Comparison of ENCODE assay signal across 25 cellular contexts in genomic region chr12:66085213-66085612, GRCh38. TPM values are rescaled to one million over a fixed set of nuclear protein-coding genes. Genes with fewer than 3 reads are reported as not detected.
A peak's percentile ranks its signal among the peaks of the same experiment; 100 is the strongest.
DNase-seq lines count a peak whose midpoint lies in the region; ATAC-seq, FAIRE-seq and TF ChIP-seq lines count a peak whose summit lies in the region.
"Had no signal": no experiment of that assay in that cellular context is flagged by ENCODE, and none has a peak within 500 bp of the region (broad histone marks: within the 10 kb centered on the region; RNA-seq: fewer than 3 reads in every experiment).

No MANE protein-coding gene starts in this region.

- H3K4me2 ChIP-seq in HepG2 (ENCODE audit: low read depth, low read length) (no peak overlapping the region), K562 (ENCODE audit: insufficient read depth, low read length) (no peak overlapping the region), osteoblast (ENCODE audit: insufficient read depth, low read length) (no peak overlapping the region), mammary epithelial cell (ENCODE audit: insufficient read depth, low read depth, low read length) (no peak overlapping the region)
- H3K4me2 ChIP-seq: BLaER1 had no signal

- TF ChIP-seq RAD21 in HepG2 (CRISPR knock-in tag; IDR thresholded peaks at IDR 0.05) (no peak), K562 (CRISPR knock-in tag; conservative IDR thresholded peaks at IDR 0.05 in 1 of 2, IDR thresholded peaks at IDR 0.05 in 1 of 2) (no peak)

- no peaks in the 10 kb centered on the region for H3K36me3 Mint-ChIP-seq in activated naive CD8-positive, alpha-beta T cell treated with anti-CD3 and anti-CD28 coated beads for 36 hours
- H3K36me3 Mint-ChIP-seq: CD14-positive monocyte; CD4-positive, alpha-beta memory T cell; CD4-positive, CD25-positive, alpha-beta regulatory T cell; CD8-positive, alpha-beta memory T cell had no signal

- dilution Hi-C loops in mammary epithelial cell (cut with HindIII; ENCODE audit: low sequenced_read_pairs), result no loop called here

- H3K4me1 ChIP-seq in HepG2 (ENCODE audit: insufficient read depth, low read length) (peaks cover 27% of the 10 kb centered on the region), right lobe of liver (no peaks in the 10 kb centered on the region), HEK293 (ENCODE audit: control insufficient read depth, insufficient read depth, low read length) (no peaks in the 10 kb centered on the region), K562 (replicated peaks in 1 of 2; ENCODE audit: control insufficient read depth in 2 of 2, insufficient read depth in 2 of 2, low read length in 2 of 2) (no peaks in the 10 kb centered on the region), osteoblast (ENCODE audit: insufficient read depth, low read length) (peaks cover 9% of the 10 kb centered on the region), mammary epithelial cell (ENCODE audit: insufficient read depth, low read length) (no peaks in the 10 kb centered on the region)
- H3K4me1 ChIP-seq: BE2C, BLaER1 had no signal

- CTCF ChIA-PET in HepG2 (lab: Yijun Ruan, JAX; ENCODE audit: low intra/inter-chr PET ratio, low total read pairs) (no interaction called here), HEK293 (lab: Yijun Ruan, JAX) (interaction anchor here (0.6 to 1.3 kb wide), 3 partner anchors 18 to 1290 kb away, joined by 3 to 5 read pairs (median 4); no protein-coding TSS in a partner anchor), K562 (lab: Yijun Ruan, JAX; ENCODE audit: low intra/inter-chr PET ratio) (no interaction called here), mammary epithelial cell (lab: Charles Lee; ENCODE audit: low non-redundant PET) (no interaction called here)

- H3K4me3 Mint-ChIP-seq in activated naive CD8-positive, alpha-beta T cell treated with anti-CD3 and anti-CD28 coated beads for 36 hours, result no peak overlapping the region
- H3K4me3 Mint-ChIP-seq: CD14-positive monocyte; CD4-positive, alpha-beta memory T cell; CD4-positive, CD25-positive, alpha-beta regulatory T cell; CD8-positive, alpha-beta memory T cell had no signal

- H3K36me3 ChIP-seq in HepG2 (replicated peaks in 1 of 2; ENCODE audit: control insufficient read depth in 1 of 2, insufficient read depth in 2 of 2, low read length in 2 of 2) (no peaks in the 10 kb centered on the region), right lobe of liver (no peaks in the 10 kb centered on the region), HEK293 (ENCODE audit: control insufficient read depth in 2 of 2, insufficient read depth in 1 of 2, low read length in 2 of 2) (no peaks in the 10 kb centered on the region), K562 (ENCODE audit: control insufficient read depth, insufficient read depth, low read length) (no peaks in the 10 kb centered on the region), osteoblast (ENCODE audit: insufficient read depth, low read length) (no peaks in the 10 kb centered on the region), mammary epithelial cell (ENCODE audit: insufficient read depth, low read length) (no peaks in the 10 kb centered on the region)
- H3K36me3 ChIP-seq: BE2C, BLaER1 had no signal

- TF ChIP-seq POLR2A in HepG2 (IDR thresholded peaks at IDR 0.05; ENCODE audit: insufficient read depth in 1 of 2, low read depth in 2 of 2, low read length in 2 of 2) (no peak), right lobe of liver (IDR thresholded peaks at IDR 0.05) (no peak), K562 (conservative IDR thresholded peaks at IDR 0.05) (no peak)

- H3K79me2 ChIP-seq in HepG2 (ENCODE audit: insufficient read depth, low read length) (no peaks in the 10 kb centered on the region), K562 (ENCODE audit: control insufficient read depth, insufficient read depth, low read length) (no peaks in the 10 kb centered on the region), osteoblast (ENCODE audit: insufficient read depth, low read length) (peaks cover 4% of the 10 kb centered on the region), mammary epithelial cell (ENCODE audit: insufficient read depth, low read length) (no peaks in the 10 kb centered on the region)

- TF ChIP-seq EP300 in HepG2 (IDR thresholded peaks at IDR 0.05; ENCODE audit: low read depth in 2 of 2, low read length in 2 of 2) (no peak), HepG2 (CRISPR knock-in tag; IDR thresholded peaks at IDR 0.05; ENCODE audit: borderline replicate concordance) (no peak), K562 (IDR thresholded peaks at IDR 0.05; ENCODE audit: low read length) (no peak)

- no peak for ATAC-seq in HepG2
- ATAC-seq in right lobe of liver, result no peak
- no peak for ATAC-seq in K562
- ATAC-seq in HG03280 (IDR thresholded peaks at IDR 0.05; ENCODE audit: unreplicated experiment), result no peak

- no peaks in the 10 kb centered on the region for H3K9me3 ChIP-seq in HepG2 (ENCODE audit: low read length)
- H3K9me3 ChIP-seq in right lobe of liver, result no peaks in the 10 kb centered on the region
- no peaks in the 10 kb centered on the region for H3K9me3 ChIP-seq in HEK293 (ENCODE audit: control insufficient read depth, insufficient read depth, low read depth, low read length)
- H3K9me3 ChIP-seq in K562 (replicated peaks; ENCODE audit: control insufficient read depth, insufficient read depth, low read depth, low read length), result no peaks in the 10 kb centered on the region
- H3K9me3 ChIP-seq in osteoblast (ENCODE audit: low read depth, low read length), result no peaks in the 10 kb centered on the region
- no peaks in the 10 kb centered on the region for H3K9me3 ChIP-seq in mammary epithelial cell (replicated peaks; ENCODE audit: insufficient read depth, low read length)
- H3K9me3 ChIP-seq: BE2C had no signal

- H3K4me1 Mint-ChIP-seq in activated naive CD8-positive, alpha-beta T cell treated with anti-CD3 and anti-CD28 coated beads for 36 hours, result no peaks in the 10 kb centered on the region
- H3K4me1 Mint-ChIP-seq: CD4-positive, alpha-beta memory T cell; CD8-positive, alpha-beta memory T cell had no signal

- H3K9me3 Mint-ChIP-seq in activated naive CD8-positive, alpha-beta T cell treated with anti-CD3 and anti-CD28 coated beads for 36 hours, result peaks cover 2% of the 10 kb centered on the region

- in situ Hi-C loops in HepG2 (cut with HindIII; ENCODE audit: extremely low pct_ligation_motif_present, low pct_unique_long_range_greater_than_20kb), result loop anchor here (10.0 to 25.0 kb wide), 2 partner anchors 50 to 98 kb away; no protein-coding TSS in a partner anchor
- in situ Hi-C loops in K562 (cut with MboI), result loop anchor here (10.0 kb wide), 2 partner anchors 780 to 1190 kb away; no protein-coding TSS in a partner anchor
- in situ Hi-C loops in mammary epithelial cell (cut with MboI; ENCODE audit: low sequenced_read_pairs in 2 of 2), result loop anchor here (10.0 to 25.0 kb wide), 3 partner anchors 248 to 780 kb away; no protein-coding TSS in a partner anchor

- H2AFZ ChIP-seq in HepG2 (ENCODE audit: low read length) (no peak overlapping the region), K562 (ENCODE audit: low read depth, low read length) (no peak overlapping the region), osteoblast (ENCODE audit: low read length) (peak overlapping the region; percentile 34), mammary epithelial cell (ENCODE audit: low read depth, low read length) (no peak overlapping the region)

- no peak overlapping the region for H3K27ac Mint-ChIP-seq in activated naive CD8-positive, alpha-beta T cell treated with anti-CD3 and anti-CD28 coated beads for 36 hours
- H3K27ac Mint-ChIP-seq: CD14-positive monocyte; CD4-positive, alpha-beta memory T cell; CD4-positive, CD25-positive, alpha-beta regulatory T cell had no signal

- no peak for DNase-seq in HepG2 (ENCODE audit: low spot score)
- DNase-seq in right lobe of liver, result no peak
- no peak for DNase-seq in K562 (ENCODE audit: extremely low read depth in 1 of 4, low spot score in 3 of 4)
- no peak for DNase-seq in osteoblast (ENCODE audit: insufficient read length, low spot score, missing footprints)
- DNase-seq in mammary epithelial cell, result no peak
- no peak for DNase-seq in activated naive CD8-positive, alpha-beta T cell treated with anti-CD3 and anti-CD28 coated beads for 36 hours
- DNase-seq: ACHN; BE2C; C1 segment of cervical spinal cord; Calu3; CD4-positive, alpha-beta memory T cell; CD4-positive, CD25-positive, alpha-beta regulatory T cell; CD8-positive, alpha-beta memory T cell; COR-L47; DMS79 treated with DMSO at 0.1 percent for 48 hours; GF-D8 had no signal

- intact Hi-C loops in HepG2 (cut with micrococcal nuclease; ENCODE audit: unreplicated experiment), result loop anchor here (10.0 kb wide), 1 partner anchor 50 kb away; no protein-coding TSS in a partner anchor
- intact Hi-C loops in right lobe of liver (cut with DNase I), result no loop called here
- intact Hi-C loops in K562 (cut with micrococcal nuclease), result loop anchor here (5.0 to 10.0 kb wide), 3 partner anchors 528 to 1190 kb away; no protein-coding TSS in a partner anchor
- intact Hi-C loops in mammary epithelial cell (cut with micrococcal nuclease), result loop anchor here (5.0 to 10.0 kb wide), 6 partner anchors 118 to 778 kb away; no protein-coding TSS in a partner anchor

- 100% methylated on average over 1 of the region's 1 CpG for WGBS in HepG2 (ENCODE audit: low lambda C conversion rate)
- 70% methylated on average over 1 of the region's 1 CpG for WGBS in right lobe of liver (ENCODE audit: insufficient coverage, low coverage, low lambda C conversion rate, missing lambda C conversion rate)
- WGBS in K562 (ENCODE audit: insufficient coverage, low coverage, missing lambda C conversion rate), result 0% methylated on average over 1 of the region's 1 CpG
- 84% methylated on average over 1 of the region's 1 CpG for WGBS in mammary epithelial cell (ENCODE audit: low coverage, missing lambda C conversion rate)

- POLR2A ChIA-PET in HepG2 (lab: Yijun Ruan, JAX), result no interaction called here
- POLR2A ChIA-PET in HEK293 (lab: Yijun Ruan, JAX), result no interaction called here
- POLR2A ChIA-PET in K562 (lab: Yijun Ruan, JAX), result interaction anchor here (1.2 kb wide), 1 partner anchor 14 kb away, joined by 4 read pairs; no protein-coding TSS in a partner anchor

- TF ChIP-seq CTCF in HepG2 (CRISPR knock-in tag; IDR thresholded peaks at IDR 0.05), result no peak
- TF ChIP-seq CTCF in right lobe of liver (IDR thresholded peaks at IDR 0.05), result no peak
- no peak for TF ChIP-seq CTCF in HEK293 (tag by site-specific recombination; IDR thresholded peaks at IDR 0.05)
- TF ChIP-seq CTCF in K562 (IDR thresholded peaks at IDR 0.05 in 2 of 3, conservative IDR thresholded peaks at IDR 0.05 in 1 of 3; ENCODE audit: insufficient read depth in 2 of 3, low read depth in 1 of 3, low read length in 3 of 3), result no peak
- no peak for TF ChIP-seq CTCF in osteoblast (IDR thresholded peaks at IDR 0.05; ENCODE audit: extremely low read depth, low read depth, low read length)
- no peak for TF ChIP-seq CTCF in mammary epithelial cell (conservative IDR thresholded peaks at IDR 0.05 in 1 of 2, IDR thresholded peaks at IDR 0.05 in 1 of 2; ENCODE audit: extremely low read depth in 1 of 2, insufficient read depth in 1 of 2, low read depth in 1 of 2, low read length in 2 of 2)

- no peaks in the 10 kb centered on the region for H4K20me1 ChIP-seq in HepG2 (ENCODE audit: insufficient read depth, low read length)
- no peaks in the 10 kb centered on the region for H4K20me1 ChIP-seq in K562 (replicated peaks; ENCODE audit: control insufficient read depth, insufficient read depth, low read length)
- no peaks in the 10 kb centered on the region for H4K20me1 ChIP-seq in osteoblast (ENCODE audit: insufficient read depth, low read length)
- H4K20me1 ChIP-seq in mammary epithelial cell (ENCODE audit: insufficient read depth, low read length), result no peaks in the 10 kb centered on the region
- H4K20me1 ChIP-seq: BLaER1 had no signal

- no peaks in the 10 kb centered on the region for H3K27me3 ChIP-seq in HepG2 (ENCODE audit: control insufficient read depth in 1 of 2, insufficient read depth in 2 of 2, low read length in 2 of 2)
- H3K27me3 ChIP-seq in right lobe of liver, result no peaks in the 10 kb centered on the region
- peaks cover 2 to 8% of the 10 kb centered on the region in 2 experiments; a peak in 1 of 5 replicates for H3K27me3 ChIP-seq in K562 (ENCODE audit: control insufficient read depth in 2 of 2, insufficient read depth in 2 of 2, low read length in 2 of 2)
- H3K27me3 ChIP-seq in osteoblast (ENCODE audit: insufficient read depth, low read length), result no peaks in the 10 kb centered on the region
- H3K27me3 ChIP-seq in mammary epithelial cell (ENCODE audit: insufficient read depth, low read length), result no peaks in the 10 kb centered on the region
- H3K27me3 ChIP-seq: BE2C, BLaER1 had no signal

- peaks cover 16% of the 10 kb centered on the region for H3K27me3 Mint-ChIP-seq in activated naive CD8-positive, alpha-beta T cell treated with anti-CD3 and anti-CD28 coated beads for 36 hours

- FAIRE-seq in HepG2 (lab: Jason Lieb, UNC) (no peak), K562 (lab: Jason Lieb, UNC) (no peak)
- FAIRE-seq: D721Med, G401.6, GM12891, GM19239 had no signal

- BruUV-seq in HepG2 (replicated peaks; lab: Mats Ljungman, UMichigan) (no TSS peak), K562 (replicated peaks; lab: Mats Ljungman, UMichigan) (no TSS peak), mammary epithelial cell (replicated peaks; lab: Mats Ljungman, UMichigan) (no TSS peak)

- H3K4me3 ChIP-seq in HepG2 (replicated peaks in 1 of 3; ENCODE audit: insufficient read depth in 1 of 3, low read depth in 2 of 3, low read length in 3 of 3) (no peak overlapping the region), right lobe of liver (no peak overlapping the region), HEK293 (ENCODE audit: low read depth, low read length) (no peak overlapping the region), K562 (no peak overlapping the region), osteoblast (ENCODE audit: insufficient read depth, low read length) (no peak overlapping the region), mammary epithelial cell (replicated peaks in 1 of 3; ENCODE audit: insufficient read depth in 1 of 3, low read depth in 2 of 3, low read length in 3 of 3) (no peak overlapping the region)
- H3K4me3 ChIP-seq: BLaER1 had no signal

- H3K9ac ChIP-seq in HepG2 (ENCODE audit: insufficient read depth, low read depth, low read length), result no peak overlapping the region
- H3K9ac ChIP-seq in K562 (ENCODE audit: insufficient read depth in 1 of 2, low read depth in 2 of 2, low read length in 2 of 2), result no peak overlapping the region
- no peak overlapping the region for H3K9ac ChIP-seq in mammary epithelial cell (ENCODE audit: insufficient read depth, low read length)
- H3K9ac ChIP-seq: BLaER1 had no signal

- no peak overlapping the region for H3K27ac ChIP-seq in HepG2 (ENCODE audit: extremely low read length, insufficient read depth, low read length)
- H3K27ac ChIP-seq in right lobe of liver, result no peak overlapping the region
- H3K27ac ChIP-seq in HEK293 (ENCODE audit: extremely low read depth, low read depth, low read length), result no peak overlapping the region
- H3K27ac ChIP-seq in K562 (ENCODE audit: extremely low read depth, low read depth, low read length), result no peak overlapping the region
- no peak overlapping the region for H3K27ac ChIP-seq in osteoblast (ENCODE audit: low read depth, low read length)
- no peak overlapping the region for H3K27ac ChIP-seq in mammary epithelial cell (ENCODE audit: insufficient read depth, low read depth, low read length)
- H3K27ac ChIP-seq: 22Rv1, BLaER1 had no signal

- H3K9me1 ChIP-seq in K562 (ENCODE audit: control insufficient read depth, insufficient read depth, low read length), result no peaks in the 10 kb centered on the region

RNA-seq across cellular contexts. Expression of gene LLPH, which starts 45.3 kb away (rescaled TPM):
- total RNA-seq in HepG2 (2016; rRNA removed; fragmentation: Illumina TruSeq; extraction: Trizol), result 25.6 and 38.6 TPM in 2 replicates
- 5.4 and 7.8 TPM in 2 replicates for total RNA-seq in HepG2 (2016; cell fraction: cytosol; rRNA removed; fragmentation: Illumina TruSeq; extraction: Trizol; ENCODE audit: low read depth)
- total RNA-seq in HepG2 (2016; cell fraction: insoluble cytoplasmic fraction; rRNA removed; fragmentation: Illumina TruSeq; extraction: Trizol), result 22.4 and 38.8 TPM in 2 replicates
- 7.7 and 9.0 TPM in 2 replicates for total RNA-seq in HepG2 (2016; cell fraction: membrane; rRNA removed; fragmentation: Illumina TruSeq; extraction: Trizol)
- total RNA-seq in HepG2 (2016; cell fraction: nucleus; rRNA removed; fragmentation: Illumina TruSeq; extraction: Trizol), result 9.0 and 10.8 TPM in 2 replicates
- polyA plus RNA-seq in HepG2 (2011; rRNA removed), result 3.7 and 4.2 TPM in 2 replicates
- 1.4 and 3.0 TPM in 2 replicates for polyA plus RNA-seq in HepG2 (2011; cell fraction: cytosol; rRNA removed)
- polyA plus RNA-seq in HepG2 (2011; cell fraction: nucleus; rRNA removed), result 0.72 and 0.88 TPM in 2 replicates
- polyA plus RNA-seq in HepG2 (2012), result 15.8 and 20.3 TPM in 2 replicates
- polyA plus RNA-seq in HepG2 (2016; cell fraction: cytosol; fragmentation: Illumina TruSeq; extraction: Trizol; ENCODE audit: low read depth), result 10.1 and 12.2 TPM in 2 replicates
- polyA plus RNA-seq in HepG2 (2016; cell fraction: insoluble cytoplasmic fraction; fragmentation: Illumina TruSeq; extraction: Trizol; ENCODE audit: low read depth), result 58.6 and 68.8 TPM in 2 replicates
- polyA plus RNA-seq in HepG2 (2016; cell fraction: membrane; fragmentation: Illumina TruSeq; extraction: Trizol; ENCODE audit: low read depth), result 10.8 and 11.9 TPM in 2 replicates
- 21.3 and 22.5 TPM in 2 replicates for polyA plus RNA-seq in HepG2 (2016; cell fraction: nucleus; fragmentation: Illumina TruSeq; extraction: Trizol; ENCODE audit: insufficient read depth, low read depth)
- polyA minus RNA-seq in HepG2 (2011; rRNA and poly(A)+ RNA removed; ENCODE audit: low replicate concordance), result 1.2 and 2.7 TPM in 2 replicates
- polyA minus RNA-seq in HepG2 (2011; cell fraction: cytosol; rRNA and poly(A)+ RNA removed), result 0.97 and 1.2 TPM in 2 replicates
- polyA minus RNA-seq in HepG2 (2011; cell fraction: nucleus; rRNA and poly(A)+ RNA removed), result 4.4 and 4.6 TPM in 2 replicates
- total RNA-seq in right lobe of liver, result 10 to 100 TPM in 2 of 6 experiments, 1 to 10 TPM in 4; 5.2 to 13.0 (median 7.8) TPM
- total RNA-seq in K562 (2011; cell fraction: chromatin; rRNA removed; ENCODE audit: low replicate concordance), result 3.1 and 10.4 TPM in 2 replicates
- total RNA-seq in K562 (2011; cell fraction: nucleolus; rRNA removed), result 1.6 and 2.5 TPM in 2 replicates
- total RNA-seq in K562 (2011; cell fraction: nucleoplasm; rRNA removed), result 2.7 and 5.6 TPM in 2 replicates
- 19.1 and 22.6 TPM in 2 replicates for total RNA-seq in K562 (2014; rRNA removed)
- total RNA-seq in K562 (2014; rRNA removed; fragmentation: Illumina TruSeq; extraction: Trizol), result 59.6 and 74.3 TPM in 2 replicates
- 58.5 and 65.5 TPM in 2 replicates for total RNA-seq in K562 (2015; rRNA removed; fragmentation: Illumina TruSeq; extraction: Trizol)
- 26.3 and 27.8 TPM in 2 replicates for total RNA-seq in K562 (2021)
- polyA plus RNA-seq in K562 (2011; rRNA removed), result 14.1 and 23.9 TPM in 2 replicates
- polyA plus RNA-seq in K562 (2011; cell fraction: cytosol; rRNA removed), result 2.1 and 4.8 TPM in 2 replicates
- polyA plus RNA-seq in K562 (2011; cell fraction: nucleus; rRNA removed), result 1.9 and 2.5 TPM in 2 replicates
- polyA plus RNA-seq in K562 (2012), result 27.5 and 58.5 TPM in 2 replicates
- 62.1 and 72.0 TPM in 2 replicates for polyA plus RNA-seq in K562 (2014; fragmentation: Illumina TruSeq; extraction: Trizol)
- polyA plus RNA-seq in K562 (2014; fragmentation: Nextera tagmentation; extraction: Ambion mirVana), result 10 to 100 TPM; 67.4 to 87.3 TPM
- polyA plus RNA-seq in K562 (2014; rRNA removed), result 41.0 and 48.7 TPM in 2 replicates
- polyA minus RNA-seq in K562 (2011; rRNA and poly(A)+ RNA removed), result 8.3 and 11.9 TPM in 2 replicates
- 0.64 and 4.3 TPM in 2 replicates for polyA minus RNA-seq in K562 (2011; cell fraction: cytosol; rRNA and poly(A)+ RNA removed)
- 2.2 and 4.0 TPM in 2 replicates for polyA minus RNA-seq in K562 (2011; cell fraction: nucleus; rRNA and poly(A)+ RNA removed)
- 4.7 and 5.1 TPM in 2 replicates for total RNA-seq in osteoblast
- total RNA-seq in mammary epithelial cell, result 10 to 100 TPM in 1 of 2 donors, 1 to 10 TPM in 1; 3.0 to 35.0 TPM
- polyA plus RNA-seq in mammary epithelial cell, result 10.6 TPM
- polyA minus RNA-seq in mammary epithelial cell, result not detected
- 10 to 100 TPM; 51.7 to 56.0 TPM for total RNA-seq in activated naive CD8-positive, alpha-beta T cell treated with anti-CD3 and anti-CD28 coated beads for 36 hours

Comparison
In these comparisons a context has a peak if more than half of its experiments do, and no peak if none do; other contexts are left out.
1. intact Hi-C loops: an anchor here in HepG2 (10.0 kb wide), K562 (5.0 to 10.0 kb wide) and mammary epithelial cell (5.0 to 10.0 kb wide); none called in right lobe of liver.
2. Of the 241 proteins assayed by ChIP-seq in both HepG2 and K562: peak only in HepG2: none; only in K562: ZFP36; in both: none; in neither: 240.